ENCODE assay signal across 19 cellular contexts in genomic region chr14:28651148-28651547, GRCh38.
DNase-seq lines count a peak whose midpoint lies in the region; ATAC-seq and TF ChIP-seq lines count a peak whose summit lies in the region.
"Had no signal": no experiment of that assay in that cellular context is flagged by ENCODE, and none has a peak within 500 bp of the region (broad histone marks: within the 10 kb centered on the region; RNA-seq: fewer than 3 reads in every experiment).

No MANE protein-coding gene starts in this region.

- no peak overlapping the region for H3T11ph ChIP-seq in H9 (ENCODE audit: low read length)

- no peaks in the 10 kb centered on the region for H4K20me1 ChIP-seq in H9 (ENCODE audit: control insufficient read depth, insufficient read depth, insufficient read length)

- H3K27me3 Mint-ChIP-seq in immature natural killer cell (ENCODE audit: low read depth in 3 of 3) (peaks cover 0 to 2% (median 0%) of the 10 kb centered on the region in 3 donors), H9 (ENCODE audit: low read depth) (peaks cover 2% of the 10 kb centered on the region; the same call in 1 of the 2 replicates)
- H3K27me3 Mint-ChIP-seq: naive B cell had no signal

- H4K8ac ChIP-seq in H9 (replicated peaks; ENCODE audit: insufficient read length, low read depth, low read length): no peak overlapping the region
- H4K8ac ChIP-seq in neuronal stem cell (ENCODE audit: low read depth, low read length): no peak overlapping the region

- no peak overlapping the region for H4K91ac ChIP-seq in H9 (ENCODE audit: insufficient read length, low read depth, low read length)
- no peak overlapping the region for H4K91ac ChIP-seq in neuronal stem cell (ENCODE audit: low read depth, low read length, poor library complexity)

- no peak overlapping the region for H4K5ac ChIP-seq in H9 (ENCODE audit: insufficient read length, low read depth, low read length)

- peaks cover 10 to 45% (median 16%) of the 10 kb centered on the region in 6 donors for H3K9me3 Mint-ChIP-seq in immature natural killer cell
- peaks cover 0 to 3% of the 10 kb centered on the region in 2 experiments; a peak in 2 of 5 replicates for H3K9me3 Mint-ChIP-seq in H9

- H2AFZ ChIP-seq in H9 (ENCODE audit: low read length) (no peak overlapping the region), neuronal stem cell (ENCODE audit: low read length) (no peak overlapping the region)

- H2BK120ac ChIP-seq in H9 (ENCODE audit: low read depth, low read length, poor library complexity, severe bottlenecking): no peak overlapping the region
- no peak overlapping the region for H2BK120ac ChIP-seq in neuronal stem cell (ENCODE audit: low read depth, low read length)

- no peak overlapping the region for H2AK5ac ChIP-seq in H9 (ENCODE audit: insufficient read length, low read length)
- H2AK5ac ChIP-seq in neuronal stem cell (ENCODE audit: low read depth, low read length): no peak overlapping the region

- no peak overlapping the region for H3K4me2 ChIP-seq in H9 (ENCODE audit: insufficient read depth, insufficient read length, low read length)
- no peak overlapping the region for H3K4me2 ChIP-seq in neuronal stem cell (ENCODE audit: insufficient read depth, low read length, poor library complexity, severe bottlenecking)

- ATAC-seq in RWPE2 (ENCODE audit: low read depth): peak; percentile 41
- ATAC-seq: Panc1 had no signal

- no peak overlapping the region for H3K4ac ChIP-seq in H9 (ENCODE audit: low read depth, low read length)
- H3K4ac ChIP-seq in neuronal stem cell (ENCODE audit: low read length): no peak overlapping the region

- no peak overlapping the region for H3K9ac ChIP-seq in H9 (ENCODE audit: extremely low read depth, insufficient read length, low read length)
- no peak overlapping the region for H3K9ac ChIP-seq in neuronal stem cell (ENCODE audit: low read depth, low read length, poor library complexity)

- DNase-seq in HCEC 1CT: peak; percentile 95
- no peak for DNase-seq in RWPE2 (ENCODE audit: low spot score)
- DNase-seq in epithelial cell of prostate (ENCODE audit: low read depth, low spot score): no peak
- DNase-seq in retinal pigment epithelial cell (ENCODE audit: low read depth): peak; percentile 14
- DNase-seq in AG08396 (ENCODE audit: low spot score): no peak
- DNase-seq in immature natural killer cell: no peak
- no peak for DNase-seq in H9
- no peak for DNase-seq in neuronal stem cell (ENCODE audit: low spot score)
- DNase-seq: activated CD4-positive, CD25-positive, alpha-beta regulatory T cell treated with anti-CD3 and anti-CD28 coated beads, Interleukin-2, amount 50 U/mL, for 72 hours; activated gamma-delta T cell treated with Interleukin-2 at 50 U/mL for 16 hours; aorta; BE2C; dermis blood vessel endothelial cell; naive B cell; NCI-H2081 treated with DMSO at 0.1 percent for 48 hours; NCI-H69 had no signal

- H3K4me1 Mint-ChIP-seq in immature natural killer cell: no peaks in the 10 kb centered on the region
- H3K4me1 Mint-ChIP-seq in H9: peaks cover 12 to 18% of the 10 kb centered on the region in 2 experiments
- H3K4me1 Mint-ChIP-seq: naive B cell had no signal

- no peak overlapping the region for H3K56ac ChIP-seq in H9 (ENCODE audit: insufficient read length, low read depth, low read length)

- H3K9me3 ChIP-seq in RWPE2 (ENCODE audit: severe bottlenecking) (no peaks in the 10 kb centered on the region), H9 (ENCODE audit: control insufficient read depth, low read depth, low read length) (no peaks in the 10 kb centered on the region), neuronal stem cell (replicated peaks in 1 of 2; ENCODE audit: control insufficient read depth in 2 of 2, insufficient read depth in 1 of 2, low read depth in 1 of 2, low read length in 2 of 2) (no peaks in the 10 kb centered on the region)
- H3K9me3 ChIP-seq: BE2C, esophagus muscularis mucosa, prostate gland had no signal

- H3K23ac ChIP-seq in H9 (ENCODE audit: insufficient read length, low read depth, low read length) (no peak overlapping the region), neuronal stem cell (ENCODE audit: low read depth, low read length, poor library complexity) (no peak overlapping the region)

- H3K4me3 ChIP-seq in RWPE2 (ENCODE audit: severe bottlenecking): no peak overlapping the region
- H3K4me3 ChIP-seq in retinal pigment epithelial cell (ENCODE audit: low read length): no peak overlapping the region
- H3K4me3 ChIP-seq in neuronal stem cell (ENCODE audit: low read length in 2 of 2): no peak overlapping the region
- H3K4me3 ChIP-seq: esophagus muscularis mucosa, prostate gland had no signal

- H3K4me3 Mint-ChIP-seq in immature natural killer cell (no peak overlapping the region), H9 (no peak overlapping the region)
- H3K4me3 Mint-ChIP-seq: naive B cell had no signal

- no peaks in the 10 kb centered on the region for H3K79me2 ChIP-seq in H9 (ENCODE audit: insufficient read depth, low read length)

- no peak overlapping the region for H2BK12ac ChIP-seq in H9 (ENCODE audit: insufficient read length, low read depth, low read length)
- no peak overlapping the region for H2BK12ac ChIP-seq in neuronal stem cell (ENCODE audit: low read length)

- H3K36me3 Mint-ChIP-seq in immature natural killer cell: no peaks in the 10 kb centered on the region
- 0 out of 7 replicates have a peak, but pooled peaks cover 0 to 3% (median 2%) of the 10 kb centered on the region in 3 experiments for H3K36me3 Mint-ChIP-seq in H9 (ENCODE audit: insufficient read depth in 1 of 3, low read depth in 3 of 3)
- H3K36me3 Mint-ChIP-seq: naive B cell had no signal

- H2BK15ac ChIP-seq in H9 (ENCODE audit: low read depth, low read length): no peak overlapping the region
- H2BK15ac ChIP-seq in neuronal stem cell (ENCODE audit: low read length): no peak overlapping the region

- H3K4me1 ChIP-seq in RWPE2 (ENCODE audit: insufficient read depth, poor library complexity, severe bottlenecking) (peaks cover 44% of the 10 kb centered on the region), H9 (ENCODE audit: insufficient read depth, low read length) (no peaks in the 10 kb centered on the region; the same call in 1 of the 2 replicates), neuronal stem cell (ENCODE audit: control insufficient read depth in 2 of 2, insufficient read depth in 1 of 2, low read depth in 1 of 2, low read length in 2 of 2) (no peaks in the 10 kb centered on the region)
- H3K4me1 ChIP-seq: BE2C, esophagus muscularis mucosa, prostate gland had no signal

- no peaks in the 10 kb centered on the region for H3K79me1 ChIP-seq in H9 (ENCODE audit: insufficient read depth, low read depth, low read length, poor library complexity, severe bottlenecking)
- H3K79me1 ChIP-seq in neuronal stem cell (ENCODE audit: low read depth, low read length): no peaks in the 10 kb centered on the region

- H3K27me3 ChIP-seq in RWPE2 (ENCODE audit: insufficient read depth, poor library complexity, severe bottlenecking) (no peaks in the 10 kb centered on the region), H9 (ENCODE audit: insufficient read depth, low read length) (no peaks in the 10 kb centered on the region), neuronal stem cell (ENCODE audit: control insufficient read depth in 3 of 3, insufficient read depth in 3 of 3, low read depth in 1 of 3, low read length in 3 of 3) (no peaks in the 10 kb centered on the region)
- H3K27me3 ChIP-seq: BE2C, esophagus muscularis mucosa had no signal

- H3K14ac ChIP-seq in H9 (ENCODE audit: insufficient read depth, low read length) (no peak overlapping the region), neuronal stem cell (ENCODE audit: low read length) (no peak overlapping the region)

- H2BK5ac ChIP-seq in H9 (ENCODE audit: insufficient read length, low read length) (no peak overlapping the region), neuronal stem cell (ENCODE audit: low read length) (no peak overlapping the region)

- WGBS in H9 (ENCODE audit: extremely low coverage, insufficient read length, low lambda C conversion rate): no CpG with 5 or more reads among the region's 5 CpGs
- no CpG with 5 or more reads among the region's 5 CpGs for WGBS in neuronal stem cell (ENCODE audit: extremely low coverage in 2 of 2, insufficient read length in 2 of 2, insufficient replicate concordance in 1 of 2), 2 donors

- H3K18ac ChIP-seq in H9 (ENCODE audit: insufficient read length, low read depth, low read length) (no peak overlapping the region), neuronal stem cell (ENCODE audit: low read length) (no peak overlapping the region)

- no peak for TF ChIP-seq CTCF in RWPE2 (IDR thresholded peaks at IDR 0.05; ENCODE audit: poor library complexity, severe bottlenecking)
- TF ChIP-seq CTCF in retinal pigment epithelial cell (conservative IDR thresholded peaks at IDR 0.05; ENCODE audit: low read depth, low read length): no peak
- no peak for TF ChIP-seq CTCF in H9 (conservative IDR thresholded peaks at IDR 0.05)

- no peak overlapping the region for H2BK20ac ChIP-seq in H9 (ENCODE audit: low read depth, low read length, poor library complexity, severe bottlenecking)

- H3K27ac Mint-ChIP-seq in immature natural killer cell (no peak overlapping the region), H9 (no peak overlapping the region)
- H3K27ac Mint-ChIP-seq: naive B cell had no signal

- no peaks in the 10 kb centered on the region for H3K23me2 ChIP-seq in H9 (ENCODE audit: insufficient read length, low read depth, low read length, poor library complexity, severe bottlenecking)

- H3K36me3 ChIP-seq in RWPE2 (ENCODE audit: low read depth) (no peaks in the 10 kb centered on the region), neuronal stem cell (replicated peaks in 1 of 2; ENCODE audit: control insufficient read depth in 2 of 2, insufficient read depth in 2 of 2, low read length in 2 of 2) (no peaks in the 10 kb centered on the region)
- H3K36me3 ChIP-seq: BE2C, esophagus muscularis mucosa, prostate gland had no signal

- H3K27ac ChIP-seq in RWPE2 (ENCODE audit: poor library complexity, severe bottlenecking) (peak overlapping the region; percentile 97), epithelial cell of prostate (peak overlapping the region; percentile 94), H9 (ENCODE audit: insufficient read length, low read depth, low read length) (no peak overlapping the region), neuronal stem cell (replicated peaks; ENCODE audit: low read length) (no peak overlapping the region)
- H3K27ac ChIP-seq: esophagus muscularis mucosa, prostate gland had no signal

Comparison
In these comparisons a context has a peak if more than half of its experiments do, and no peak if none do; other contexts are left out.
1. DNase-seq: peak in HCEC 1CT (single experiment) and retinal pigment epithelial cell (single experiment); none in RWPE2 (single experiment), epithelial cell of prostate (single experiment), AG08396 (single experiment), immature natural killer cell (0 of 3), H9 (single experiment) and neuronal stem cell (single experiment).
2. H3K27ac ChIP-seq: peak in RWPE2 (single experiment) and epithelial cell of prostate (single experiment); none in H9 (single experiment) and neuronal stem cell (single experiment).